9 cellular contexts compared by ENCODE assay signal in genomic region chr10:124999433-125000365, GRCh38. TPM values are rescaled to one million over a fixed set of nuclear protein-coding genes. Genes with fewer than 3 reads are reported as not detected.
DNase-seq lines count a peak whose midpoint lies in the region; ATAC-seq and TF ChIP-seq lines count a peak whose summit lies in the region.
"Had no signal": no experiment of that assay in that cellular context is flagged by ENCODE, and none has a peak within 500 bp of the region (broad histone marks: within the 10 kb centered on the region; RNA-seq: fewer than 3 reads in every experiment).

No MANE protein-coding gene starts in this region.

- H3K23ac ChIP-seq in IMR-90 (ENCODE audit: low read depth, low read length): peak overlapping the region; percentile 14; the same call in 1 of the 2 replicates

- peak overlapping the region in 1 of 2 experiments; percentile 44; a peak in 1 of 4 replicates for H4K8ac ChIP-seq in IMR-90 (ENCODE audit: low read depth in 2 of 2, low read length in 2 of 2)

- peak overlapping the region; percentile 89 for H2AK5ac ChIP-seq in IMR-90 (ENCODE audit: low read depth, low read length)

- H2BK15ac ChIP-seq in IMR-90 (ENCODE audit: low read depth, low read length): no peak overlapping the region

- DNase-seq in IMR-90 (peak; percentile 92), dedifferentiated amniotic fluid mesenchymal stem cell (ENCODE audit: extremely low spot score) (peak; percentile 80), left lung (peak; percentile 35 to 53), substantia nigra (lab: John Stamatoyannopoulos, UW) (peak in 18 of 49 donors; percentile 30 to 66 (median 53)), iPS-NIHi11 (ENCODE audit: low spot score) (no peak), COR-L47 (lab: John Stamatoyannopoulos, UW) (no peak), NAMALWA (ENCODE audit: low spot score) (no peak)
- DNase-seq: NK-92 treated with Interleukin-12 subunit alpha and Interleukin-12 subunit beta, amount 100 ng/mL, for 24 hours had no signal

- H4K20me1 ChIP-seq in IMR-90 (ENCODE audit: insufficient read depth, low read length): peaks cover 54% of the 10 kb centered on the region

- H3K4me2 ChIP-seq in IMR-90 (ENCODE audit: low read depth, low read length): peak overlapping the region; percentile 52

- peaks cover 21% of the 10 kb centered on the region for H3K9me1 ChIP-seq in IMR-90 (ENCODE audit: insufficient read depth, low read length)

- peak overlapping the region; percentile 63 for H4K91ac ChIP-seq in IMR-90 (ENCODE audit: insufficient read depth, low read depth, low read length)

- H3K27ac ChIP-seq in IMR-90 (ENCODE audit: insufficient read depth, low read length): peak overlapping the region; percentile 59
- peak overlapping the region; percentile 57 to 65 for H3K27ac ChIP-seq in left lung
- H3K27ac ChIP-seq in substantia nigra (ENCODE audit: low read depth, low read length, poor library complexity, severe bottlenecking): peak overlapping the region; percentile 89

- peak overlapping the region; percentile 46 for H2BK5ac ChIP-seq in IMR-90 (ENCODE audit: low read depth, low read length, poor library complexity, severe bottlenecking)

- peak overlapping the region; percentile 7 for H2AK9ac ChIP-seq in IMR-90 (replicated peaks; ENCODE audit: low read depth, low read length, poor library complexity)

- no peak for TF ChIP-seq CTCF in IMR-90 (conservative IDR thresholded peaks at IDR 0.05; ENCODE audit: low read depth, low read length)
- TF ChIP-seq CTCF in left lung (IDR thresholded peaks at IDR 0.05): no peak

- 27% methylated on average over 10 of the region's 29 CpGs; no CpG with 5 or more reads in 1 of the 2 experiments for WGBS in IMR-90 (ENCODE audit: extremely low coverage in 2 of 2, insufficient read length in 1 of 2), 2 experiments

- H2AFZ ChIP-seq in IMR-90 (replicated peaks; ENCODE audit: low read length, poor library complexity): peak overlapping the region; percentile 65

- 0 out of 2 replicates have a peak, but pooled peaks have one; percentile 15 for TF ChIP-seq POLR2A in IMR-90 (IDR thresholded peaks at IDR 0.05; ENCODE audit: low read depth, low read length)

- H3K4me3 ChIP-seq in IMR-90 (ENCODE audit: insufficient read depth, low read depth, low read length): no peak overlapping the region
- H3K4me3 ChIP-seq in left lung: no peak overlapping the region

- peaks cover 60% of the 10 kb centered on the region for H3K36me3 ChIP-seq in IMR-90 (ENCODE audit: control insufficient read depth, insufficient read depth, low read length)
- H3K36me3 ChIP-seq in left lung: peaks cover 0 to 100% of the 10 kb centered on the region in 2 donors

- H3K79me1 ChIP-seq in IMR-90 (ENCODE audit: low read depth in 1 of 2, low read length in 2 of 2): peaks cover 24 to 80% of the 10 kb centered on the region in 2 experiments; a peak in 3 of 4 replicates

- ATAC-seq in IMR-90 (ENCODE audit: low read depth): peak; percentile 67
- peak; percentile 22 for ATAC-seq in left lung
- ATAC-seq in HG03520 (IDR thresholded peaks at IDR 0.05; ENCODE audit: unreplicated experiment): no peak

- H3K9ac ChIP-seq in IMR-90 (ENCODE audit: low read depth, low read length): no peak overlapping the region

- no peaks in the 10 kb centered on the region for H3K9me3 ChIP-seq in IMR-90 (ENCODE audit: control insufficient read depth, insufficient read depth, low read length)
- no peaks in the 10 kb centered on the region for H3K9me3 ChIP-seq in left lung

- H3K56ac ChIP-seq in IMR-90 (ENCODE audit: extremely low read depth, insufficient read depth, low read length): 0 out of 2 replicates have a peak overlapping the region, but pooled peaks have one; percentile 22

- peak overlapping the region; percentile 48; the same call in 1 of the 2 replicates for H2BK20ac ChIP-seq in IMR-90 (ENCODE audit: low read depth, low read length)

- no peak overlapping the region for H4K5ac ChIP-seq in IMR-90 (ENCODE audit: low read depth, low read length)

- CTCF ChIA-PET in IMR-90 (lab: Yijun Ruan, JAX): interaction anchor here (0.6 to 2.1 kb wide), 6 partner anchors 9 to 87 kb away, joined by 3 to 13 read pairs (median 5); no protein-coding TSS in a partner anchor

- H3K4ac ChIP-seq in IMR-90 (ENCODE audit: low read depth, low read length): peak overlapping the region; percentile 84

- POLR2A ChIA-PET in IMR-90 (lab: Charles Lee; ENCODE audit: unreplicated experiment): no interaction called here

- no peaks in the 10 kb centered on the region for H3K27me3 ChIP-seq in IMR-90 (ENCODE audit: control insufficient read depth, insufficient read depth, low read length)
- H3K27me3 ChIP-seq in left lung: no peaks in the 10 kb centered on the region

- no TSS peak for BruUV-seq in IMR-90 (replicated peaks; lab: Mats Ljungman, UMichigan)

- TF ChIP-seq RAD21 in IMR-90 (IDR thresholded peaks at IDR 0.05; ENCODE audit: low read length): no peak

- intact Hi-C loops in IMR-90 (cut with micrococcal nuclease): loop anchor here (1.0 to 10.0 kb wide), 4 partner anchors 29 to 715 kb away; partner anchors contain the start of gene EDRF1
- intact Hi-C loops in left lung (cut with DNase I): no loop called here

- H3K4me1 ChIP-seq in IMR-90 (ENCODE audit: control insufficient read depth, insufficient read depth, low read length): peaks cover 32% of the 10 kb centered on the region
- peaks cover 23 to 30% of the 10 kb centered on the region in 2 donors for H3K4me1 ChIP-seq in left lung

- no peak overlapping the region for H3K18ac ChIP-seq in IMR-90 (ENCODE audit: low read depth, low read length)

- in situ Hi-C loops in IMR-90 (cut with MboI; ENCODE audit: low sequenced_read_pairs): loop anchor here (25.0 kb wide), 1 partner anchor 462 kb away; no protein-coding TSS in a partner anchor

- H2BK120ac ChIP-seq in IMR-90 (ENCODE audit: low read depth, low read length): peak overlapping the region; percentile 47; the same call in 1 of the 2 replicates

- dilution Hi-C loops in IMR-90 (cut with HindIII; ENCODE audit: low sequenced_read_pairs, unreplicated experiment): no loop called here

- 0 out of 2 replicates have a peak overlapping the region, but pooled peaks have one; percentile 3 for H3K14ac ChIP-seq in IMR-90 (replicated peaks; ENCODE audit: low read depth, low read length)

TF ChIP-seq in IMR-90, 13 proteins besides CTCF, POLR2A, EP300 and RAD21:
- TF ChIP-seq MAZ (IDR thresholded peaks at IDR 0.05; ENCODE audit: borderline replicate concordance, low read depth, low read length) (no peak), BHLHE40 (IDR thresholded peaks at IDR 0.05; ENCODE audit: low read depth, low read length) (peak; percentile 50; the same call in 1 of the 2 replicates), USF2 (IDR thresholded peaks at IDR 0.05; ENCODE audit: low read depth, low read length) (peak; percentile 67), NFE2L2 (IDR thresholded peaks at IDR 0.05; ENCODE audit: low read depth, low read length) (no peak), SMC3 (IDR thresholded peaks at IDR 0.05; ENCODE audit: low read depth, low read length) (0 out of 2 replicates have a peak, but pooled peaks have one; percentile 16), RCOR1 (IDR thresholded peaks at IDR 0.05; ENCODE audit: insufficient replicate concordance, low read length) (no peak), FOS (IDR thresholded peaks at IDR 0.05; ENCODE audit: low read depth, low read length) (0 out of 2 replicates have a peak, but pooled peaks have one; percentile 12), CEBPB (IDR thresholded peaks at IDR 0.05; ENCODE audit: low read depth, low read length) (no peak), MAFK (IDR thresholded peaks at IDR 0.05; ENCODE audit: low read depth, low read length) (no peak), ELK1 (IDR thresholded peaks at IDR 0.05; ENCODE audit: borderline replicate concordance, low read depth, low read length) (no peak), MXI1 (IDR thresholded peaks at IDR 0.05; ENCODE audit: borderline replicate concordance, low read depth, low read length) (0 out of 2 replicates have a peak, but pooled peaks have one; percentile 36), CHD1 (IDR thresholded peaks at IDR 0.05; ENCODE audit: low read depth, low read length) (no peak), RFX5 (IDR thresholded peaks at IDR 0.05; ENCODE audit: low read depth, low read length) (no peak)
TF ChIP-seq in IMR-90: peak in this region for 5.

RNA-seq across cellular contexts. Expression of gene ZRANB1, which starts 57.8 kb away (rescaled TPM):
- total RNA-seq in IMR-90 (2012; rRNA removed) (24.7 and 30.3 TPM in 2 replicates), left lung (10 to 100 TPM; 15.3 to 15.5 TPM)
- polyA plus RNA-seq in IMR-90 (2012; rRNA removed): 9.1 and 11.2 TPM in 2 replicates
- 3.0 and 4.6 TPM in 2 replicates for polyA plus RNA-seq in IMR-90 (2012; cell fraction: cytosol; rRNA removed)
- 2.6 and 15.3 TPM in 2 replicates for polyA plus RNA-seq in IMR-90 (2012; cell fraction: nucleus; rRNA removed; ENCODE audit: low replicate concordance)

Comparison
In these comparisons a context has a peak if more than half of its experiments do, and no peak if none do; other contexts are left out.
1. DNase-seq: peak in IMR-90 (single experiment), dedifferentiated amniotic fluid mesenchymal stem cell (single experiment) and left lung (2 of 2); none in iPS-NIHi11 (single experiment), COR-L47 (single experiment) and NAMALWA (single experiment).
2. Peak in every context shown above with its lines, with median percentiles within 50 percentile points of each other: H3K27ac ChIP-seq.